ENCODE assay signal across 19 cellular contexts in the genomic region with DNA sequence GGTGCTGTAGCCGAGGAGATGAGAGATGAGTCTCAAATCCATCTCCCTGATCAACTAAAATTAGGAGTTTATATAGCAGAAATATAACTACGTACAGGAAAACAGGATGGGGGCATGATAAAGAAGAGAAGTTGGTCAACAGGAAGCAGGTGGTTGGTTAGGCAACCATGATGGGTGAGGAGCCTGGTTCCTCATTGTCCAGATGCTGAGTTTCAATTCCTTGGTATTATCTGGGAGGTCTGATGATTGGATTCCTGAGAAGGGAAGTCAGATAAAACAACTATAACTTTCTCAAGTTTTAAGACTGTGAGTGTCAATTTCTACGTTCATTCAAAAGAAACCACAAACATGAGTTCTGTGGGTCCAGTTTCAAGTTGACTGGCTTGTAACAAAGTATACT.
"Had no signal": no experiment of that assay in that cellular context is flagged by ENCODE, and none has a peak within 500 bp of the region (broad histone marks: within the 10 kb centered on the region; RNA-seq: fewer than 3 reads in every experiment).

No MANE protein-coding gene starts in this region.

- H3K36me3 ChIP-seq: pancreas, tibial artery, upper lobe of left lung, uterus had no signal

- H3K27me3 ChIP-seq: foreskin keratinocyte, pancreas, tibial artery, upper lobe of left lung, uterus had no signal

- ATAC-seq: foreskin keratinocyte; left cardiac atrium; pancreas; right cardiac atrium; stimulated activated effector memory CD8-positive, alpha-beta T cell treated with anti-CD3 and anti-CD28 coated beads, Interleukin-12 subunit alpha, Interleukin-12 subunit beta, amount 100 ng/mL, for 72 hours had no signal

- H3K4me3 ChIP-seq: pancreas, tibial artery, upper lobe of left lung, uterus had no signal

- DNase-seq: effector CD4-positive, alpha-beta T cell; endodermal cell; erythroblast; foreskin keratinocyte; immature natural killer cell; kidney; left cardiac atrium; mesendoderm; naive B cell; occipital lobe; pancreas; right cardiac atrium; small intestine; stimulated activated CD4-positive, alpha-beta T cell treated with anti-CD3 and anti-CD28 coated beads, Interleukin-2, amount 100 ng/mL, for 48 hours; stimulated activated CD8-positive, alpha-beta memory T cell treated with anti-CD3 and anti-CD28 coated beads, Interleukin-4, amount 100 ng/mL, for 48 hours; tibial artery; upper lobe of left lung; uterus had no signal

- H3K4me1 ChIP-seq: foreskin keratinocyte, pancreas, upper lobe of left lung, uterus had no signal

- H3K27ac ChIP-seq: foreskin keratinocyte, pancreas, tibial artery, upper lobe of left lung, uterus had no signal

- H3K9me3 ChIP-seq: pancreas, tibial artery, upper lobe of left lung, uterus had no signal
